Comparison of ENCODE assay signal across 8 cellular contexts in genomic region chr1:228228147-228228546, GRCh38. TPM values are rescaled to one million over a fixed set of nuclear protein-coding genes. Genes with fewer than 3 reads are reported as not detected.
A peak's percentile ranks its signal among the peaks of the same experiment; 100 is the strongest.
DNase-seq lines count a peak whose midpoint lies in the region; ATAC-seq and TF ChIP-seq lines count a peak whose summit lies in the region.
"Not testable (repeated sequence)": the region's sequence is repeated elsewhere in the genome, so short reads cannot be mapped to it uniquely, and the experiment has no call there.

No MANE protein-coding gene starts in this region.

- peak overlapping the region; percentile 97 for H2BK20ac ChIP-seq in IMR-90 (ENCODE audit: low read depth, low read length)

- H3K4me1 Mint-ChIP-seq in WTC11: not testable (repeated sequence)

- peak overlapping the region; percentile 82; the same call in 1 of the 2 replicates for H3K23ac ChIP-seq in IMR-90 (ENCODE audit: low read depth, low read length)

- H2BK5ac ChIP-seq in IMR-90 (ENCODE audit: low read depth, low read length, poor library complexity, severe bottlenecking): peak overlapping the region; percentile 99

- not testable (repeated sequence) for H3K27me3 ChIP-seq in BLaER1 treated with 17β-estradiol and CSF1 and Interleukin-3, amounts not matched to agents 10 nM and 100 nM; IMR-90 (ENCODE audit: control insufficient read depth, insufficient read depth, low read length); colonic mucosa; left lung; psoas muscle (ENCODE audit: insufficient read depth in 3 of 3, low read length in 2 of 3); vagina

- H4K5ac ChIP-seq in IMR-90 (ENCODE audit: low read depth, low read length): peak overlapping the region; percentile 91

- H4K91ac ChIP-seq in IMR-90 (ENCODE audit: insufficient read depth, low read depth, low read length): peak overlapping the region; percentile 93

- H3K4me3 Mint-ChIP-seq in WTC11: not testable (repeated sequence)

- H3K27ac ChIP-seq in BLaER1 treated with 17β-estradiol and CSF1 and Interleukin-3, amounts not matched to agents 10 nM and 100 nM: peak overlapping the region; percentile 34 to 91 (median 81); a peak in 21 of 22 replicates
- H3K27ac ChIP-seq in IMR-90 (ENCODE audit: insufficient read depth, low read length): peak overlapping the region; percentile 99
- not testable (repeated sequence) for H3K27ac ChIP-seq in colonic mucosa
- peak overlapping the region; percentile 11 to 48 for H3K27ac ChIP-seq in left lung
- H3K27ac ChIP-seq in psoas muscle: peak overlapping the region; percentile 77
- H3K27ac ChIP-seq in vagina: peak overlapping the region; percentile 25

- H3K36me3 Mint-ChIP-seq in WTC11: peaks cover 82% of the 10 kb centered on the region

- H2BK120ac ChIP-seq in IMR-90 (ENCODE audit: low read depth, low read length): peak overlapping the region; percentile 98

- peak; percentile 2; the same call in 1 of the 2 replicates for ATAC-seq in IMR-90 (ENCODE audit: low read depth)
- not testable (repeated sequence) for ATAC-seq in WTC11, left lung
- peak; percentile 16 to 25 (median 22) for ATAC-seq in psoas muscle

- peak overlapping the region; percentile 97 for H3K4ac ChIP-seq in IMR-90 (ENCODE audit: low read depth, low read length)

- in situ Hi-C loops in IMR-90 (cut with MboI; ENCODE audit: low sequenced_read_pairs): not testable (repeated sequence)

- WGBS in IMR-90 (ENCODE audit: extremely low coverage in 2 of 2, insufficient read length in 1 of 2), 2 experiments: no CpG with 5 or more reads among the region's 5 CpGs
- WGBS in psoas muscle, 3 donors: 75 to 88% (median 82%) methylated on average over 5 of the region's 5 CpGs

- TF ChIP-seq POLR2A in IMR-90 (IDR thresholded peaks at IDR 0.05; ENCODE audit: low read depth, low read length); vagina (IDR thresholded peaks at IDR 0.05): not testable (repeated sequence)

- peak overlapping the region; percentile 97 for H2AK5ac ChIP-seq in IMR-90 (ENCODE audit: low read depth, low read length)

- H3K56ac ChIP-seq in IMR-90 (ENCODE audit: extremely low read depth, insufficient read depth, low read length): peak overlapping the region; percentile 32; the same call in 1 of the 2 replicates

- peak overlapping the region; percentile 94 for H3K14ac ChIP-seq in IMR-90 (replicated peaks; ENCODE audit: low read depth, low read length)

- H3K27me3 Mint-ChIP-seq in WTC11 (ENCODE audit: low read depth): not testable (repeated sequence)

- H3K27ac Mint-ChIP-seq in WTC11: not testable (repeated sequence)

- intact Hi-C loops in IMR-90 (cut with micrococcal nuclease): loop anchor here (2.0 to 5.0 kb wide), 4 partner anchors 49 to 229 kb away; a partner anchor contains a TSS
- intact Hi-C loops in colonic mucosa (cut with DNase I); left lung (cut with DNase I); psoas muscle (cut with DNase I); vagina (cut with DNase I): not testable (repeated sequence)

- CTCF ChIA-PET in IMR-90 (lab: Yijun Ruan, JAX): not testable (repeated sequence)
- CTCF ChIA-PET in WTC11 (lab: Charles Lee): interaction anchor here (1.4 kb wide), 1 partner anchor 9 kb away, joined by 8 read pairs; no protein-coding TSS in a partner anchor

- H3K9ac ChIP-seq in BLaER1 treated with 17β-estradiol and CSF1 and Interleukin-3, amounts not matched to agents 10 nM and 100 nM: peak overlapping the region in 9 of 11 experiments; percentile 38 to 72 (median 63); a peak in 17 of 22 replicates
- peak overlapping the region; percentile 47; the same call in 1 of the 2 replicates for H3K9ac ChIP-seq in IMR-90 (ENCODE audit: low read depth, low read length)
- not testable (repeated sequence) for H3K9ac ChIP-seq in colonic mucosa (ENCODE audit: low read depth in 2 of 2, low read length in 2 of 2)

- peak overlapping the region; percentile 7 to 78 (median 61); a peak in 21 of 22 replicates for H3K4me2 ChIP-seq in BLaER1 treated with 17β-estradiol and CSF1 and Interleukin-3, amounts not matched to agents 10 nM and 100 nM
- peak overlapping the region; percentile 14 for H3K4me2 ChIP-seq in IMR-90 (ENCODE audit: low read depth, low read length)

- H2BK15ac ChIP-seq in IMR-90 (ENCODE audit: low read depth, low read length): peak overlapping the region; percentile 84; the same call in 2 of the 3 replicates

- not testable (repeated sequence) for TF ChIP-seq CTCF in IMR-90 (conservative IDR thresholded peaks at IDR 0.05; ENCODE audit: low read depth, low read length); WTC11 (IDR thresholded peaks at IDR 0.05); colonic mucosa (IDR thresholded peaks at IDR 0.05); fibroblast of mammary gland (conservative IDR thresholded peaks at IDR 0.05; ENCODE audit: control insufficient read depth, insufficient read depth, low read depth, low read length); left lung (IDR thresholded peaks at IDR 0.05); psoas muscle (IDR thresholded peaks at IDR 0.05)
- TF ChIP-seq CTCF in vagina (IDR thresholded peaks at IDR 0.05): peak in 1 of 3 experiments; percentile 6

- peaks cover 19 to 46% (median 27%) of the 10 kb centered on the region in 11 experiments; a peak in 21 of 22 replicates for H3K9me3 ChIP-seq in BLaER1 treated with 17β-estradiol and CSF1 and Interleukin-3, amounts not matched to agents 10 nM and 100 nM (replicated peaks in 1 of 11)
- not testable (repeated sequence) for H3K9me3 ChIP-seq in IMR-90 (ENCODE audit: control insufficient read depth, insufficient read depth, low read length); colonic mucosa; psoas muscle; vagina
- peaks cover 0 to 22% of the 10 kb centered on the region in 2 donors for H3K9me3 ChIP-seq in left lung

- not testable (repeated sequence) for BruUV-seq in IMR-90 (replicated peaks; lab: Mats Ljungman, UMichigan)

- TF ChIP-seq RAD21 in IMR-90 (IDR thresholded peaks at IDR 0.05; ENCODE audit: low read length): not testable (repeated sequence)

- H3K4me3 ChIP-seq in BLaER1 treated with 17β-estradiol and CSF1 and Interleukin-3, amounts not matched to agents 10 nM and 100 nM: peak overlapping the region in 2 of 10 experiments; percentile 6 to 35; a peak in 2 of 20 replicates
- not testable (repeated sequence) for H3K4me3 ChIP-seq in IMR-90 (ENCODE audit: insufficient read depth, low read depth, low read length); colonic mucosa; fibroblast of mammary gland (ENCODE audit: control insufficient read depth, low read depth, low read length); left lung; psoas muscle; vagina

- H3K36me3 ChIP-seq in BLaER1 treated with 17β-estradiol and CSF1 and Interleukin-3, amounts not matched to agents 10 nM and 100 nM: peaks cover 40 to 88% (median 74%) of the 10 kb centered on the region in 11 experiments
- peaks cover 28% of the 10 kb centered on the region for H3K36me3 ChIP-seq in IMR-90 (ENCODE audit: control insufficient read depth, insufficient read depth, low read length)
- H3K36me3 ChIP-seq in colonic mucosa: not testable (repeated sequence)
- H3K36me3 ChIP-seq in left lung: peaks cover 0 to 17% of the 10 kb centered on the region in 2 donors
- H3K36me3 ChIP-seq in psoas muscle (ENCODE audit: insufficient read depth in 1 of 2, low read depth in 1 of 2): peaks cover 11 to 99% of the 10 kb centered on the region in 2 donors
- H3K36me3 ChIP-seq in vagina: peaks cover 0 to 30% of the 10 kb centered on the region in 2 donors

- not testable (repeated sequence) for H3K9me3 Mint-ChIP-seq in WTC11

- H4K20me1 ChIP-seq in BLaER1 treated with 17β-estradiol and CSF1 and Interleukin-3, amounts not matched to agents 10 nM and 100 nM; IMR-90 (ENCODE audit: insufficient read depth, low read length): not testable (repeated sequence)

- peaks cover 10 to 24% of the 10 kb centered on the region in 2 experiments; a peak in 3 of 4 replicates for H3K79me1 ChIP-seq in IMR-90 (ENCODE audit: low read depth in 1 of 2, low read length in 2 of 2)

- peak overlapping the region; percentile 94 for H3K18ac ChIP-seq in IMR-90 (ENCODE audit: low read depth, low read length)

- peak overlapping the region; percentile 26 to 79 for H4K8ac ChIP-seq in IMR-90 (ENCODE audit: low read depth in 2 of 2, low read length in 2 of 2)

- POLR2A ChIA-PET in IMR-90 (lab: Charles Lee; ENCODE audit: unreplicated experiment); WTC11 (lab: Charles Lee): not testable (repeated sequence)

- H2AFZ ChIP-seq in IMR-90 (replicated peaks; ENCODE audit: low read length, poor library complexity): peak overlapping the region; percentile 24

- H3K4me1 ChIP-seq in BLaER1 treated with 17β-estradiol and CSF1 and Interleukin-3, amounts not matched to agents 10 nM and 100 nM: peaks cover 0 to 40% (median 34%) of the 10 kb centered on the region in 10 experiments; a peak in 18 of 20 replicates
- H3K4me1 ChIP-seq in IMR-90 (ENCODE audit: control insufficient read depth, insufficient read depth, low read length) (peaks cover 18% of the 10 kb centered on the region), left lung (peaks cover 0 to 12% of the 10 kb centered on the region in 2 donors), psoas muscle (peaks cover 86% of the 10 kb centered on the region)
- not testable (repeated sequence) for H3K4me1 ChIP-seq in colonic mucosa, vagina

- peaks cover 12% of the 10 kb centered on the region; the same call in 1 of the 2 replicates for H3K9me1 ChIP-seq in IMR-90 (ENCODE audit: insufficient read depth, low read length)

- peak overlapping the region; percentile 44 for H2AK9ac ChIP-seq in IMR-90 (replicated peaks; ENCODE audit: low read depth, low read length, poor library complexity)

- dilution Hi-C loops in IMR-90 (cut with HindIII; ENCODE audit: low sequenced_read_pairs, unreplicated experiment): not testable (repeated sequence)

- DNase-seq in IMR-90 (peak; percentile 13), colonic mucosa (peak; percentile 11), fibroblast of mammary gland (ENCODE audit: low read depth) (peak; percentile 6), vagina (ENCODE audit: extremely low spot score in 2 of 2) (peak in 1 of 2 donors; percentile 72)
- not testable (repeated sequence) for DNase-seq in WTC11 (ENCODE audit: low spot score); left lung; psoas muscle

RNA-seq across cellular contexts. Expression of gene OBSCN, which starts 20.3 kb away (rescaled TPM):
- total RNA-seq in IMR-90 (2012; rRNA removed): 4.1 and 4.2 TPM in 2 replicates
- polyA plus RNA-seq in IMR-90 (2012; rRNA removed): 9.5 and 10.0 TPM in 2 replicates
- polyA plus RNA-seq in IMR-90 (2012; cell fraction: cytosol; rRNA removed): 3.6 and 7.2 TPM in 2 replicates
- polyA plus RNA-seq in IMR-90 (2012; cell fraction: nucleus; rRNA removed; ENCODE audit: low replicate concordance): 69.7 and 96.2 TPM in 2 replicates
- total RNA-seq in WTC11 (2021): 38.8 to 47.7 TPM (median 47.5 TPM) in 3 replicates
- total RNA-seq in colonic mucosa: 1 to 10 TPM; 3.6 to 7.9 TPM
- total RNA-seq in left lung: 10 to 100 TPM; 20.3 to 21.2 TPM
- 1,000 to 10,000 TPM; 1,061 to 1,869 (median 1,568) TPM for total RNA-seq in psoas muscle
- 100 to 1,000 TPM; 397 to 658 (median 442) TPM for polyA plus RNA-seq in psoas muscle
- 35.8 TPM for total RNA-seq in vagina

Comparison
In these comparisons a context has a peak if more than half of its experiments do, and no peak if none do; other contexts are left out.
1. RNA of gene OBSCN, which starts 20.3 kb away (total RNA-seq): 1,061 to 1,869 TPM in psoas muscle; 38.8 to 47.7 TPM in WTC11, 35.8 TPM in vagina (single experiment), 20.3 to 21.2 TPM in left lung, 3.6 to 7.9 TPM in colonic mucosa and 4.1 to 4.2 TPM in IMR-90; every median in the first group is over 10 times any median in the second.